In the genomic region with DNA sequence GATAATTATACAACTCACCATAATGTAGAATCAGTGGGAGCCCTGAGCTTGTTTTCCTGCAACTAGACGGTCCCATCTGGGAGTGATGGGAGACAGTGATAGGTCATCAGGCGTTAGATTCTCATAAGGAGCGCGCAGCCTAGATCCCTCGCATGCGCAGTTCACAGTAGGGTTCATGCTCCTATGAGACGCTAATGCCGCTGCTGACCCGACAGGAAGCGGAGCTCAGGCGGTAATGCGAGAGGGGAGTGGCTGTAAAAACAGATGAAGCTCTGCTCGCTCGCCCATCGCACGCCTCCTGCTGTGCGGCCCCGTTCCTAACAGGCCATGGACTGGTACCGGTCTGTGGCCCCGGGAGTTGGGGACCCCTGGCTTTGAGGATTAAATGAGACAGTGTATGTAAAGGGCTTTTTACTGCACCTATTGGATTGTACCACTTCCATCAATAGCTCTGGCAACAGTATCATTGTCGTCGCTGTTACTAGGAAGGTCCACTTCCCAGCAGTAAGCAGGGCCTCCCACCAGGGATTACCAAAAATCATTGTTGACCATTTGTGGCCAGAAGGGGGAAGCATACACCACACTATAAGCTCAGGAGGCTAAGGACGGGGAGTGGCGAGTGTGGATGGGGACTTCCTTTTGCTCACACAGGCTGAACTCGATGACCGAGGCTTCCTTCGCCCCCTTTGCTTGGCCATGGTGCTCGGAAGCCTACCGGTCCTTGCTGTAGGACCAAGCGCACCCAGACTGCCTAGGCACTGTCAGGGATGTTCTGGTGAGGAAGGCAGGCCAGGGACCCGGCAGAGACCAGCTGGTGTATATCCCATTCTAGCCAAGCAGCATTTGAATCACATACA, we compare ENCODE assay signal across 8 cellular contexts. TPM values are rescaled to one million over a fixed set of nuclear protein-coding genes. Genes with fewer than 3 reads are reported as not detected.
A peak's percentile ranks its signal among the peaks of the same experiment; 100 is the strongest.
DNase-seq lines count a peak whose midpoint lies in the region; ATAC-seq, FAIRE-seq and TF ChIP-seq lines count a peak whose summit lies in the region.

No MANE protein-coding gene starts in this region.

- peak overlapping the region; percentile 39 to 73 for H3K27ac ChIP-seq in kidney (ENCODE audit: low read depth in 2 of 2, low read length in 2 of 2)

- H3K9me3 ChIP-seq in kidney (ENCODE audit: control insufficient read depth in 1 of 2, low read length in 2 of 2): no peaks in the 10 kb centered on the region

- intact Hi-C loops in kidney (cut with DNase I): no loop called here

- H3K4me3 ChIP-seq in kidney (ENCODE audit: low read length in 2 of 2): peak overlapping the region; percentile 31 to 62

- H3K4me1 ChIP-seq in kidney (ENCODE audit: control insufficient read depth in 1 of 2, insufficient read depth in 1 of 2, low read depth in 1 of 2, low read length in 2 of 2): peaks cover 0 to 3% of the 10 kb centered on the region in 2 donors

- FAIRE-seq in kidney (lab: Jason Lieb, UNC): peak; percentile 19

- peak; percentile 94 for DNase-seq in AG08395 (ENCODE audit: low spot score)
- DNase-seq in NCI-H2196 treated with DMSO at 0.1 percent for 48 hours (lab: John Stamatoyannopoulos, UW; ENCODE audit: unreplicated experiment): peak; percentile 76
- DNase-seq in activated CD4-positive, CD25-positive, alpha-beta regulatory T cell treated with anti-CD3 and anti-CD28 coated beads, Interleukin-2, amount 50 U/mL, for 72 hours: peak; percentile 70
- peak; percentile 36 to 50 for DNase-seq in cerebellar nuclear complex (lab: John Stamatoyannopoulos, UW)
- peak; percentile 93 for DNase-seq in kidney
- DNase-seq in stimulated activated CD4-positive, alpha-beta T cell treated with anti-CD3 and anti-CD28 coated beads, Interleukin-15, amount 100 ng/mL, for 1 hour (ENCODE audit: low read depth in 1 of 2, low spot score in 1 of 2): peak; percentile 35 to 40

- H3K36me3 ChIP-seq in kidney (ENCODE audit: control insufficient read depth in 1 of 2, insufficient read depth in 2 of 2, low read length in 2 of 2): no peaks in the 10 kb centered on the region

- H3K9ac ChIP-seq in kidney (ENCODE audit: low read length in 2 of 2): peak overlapping the region in 1 of 2 donors; percentile 64

- ATAC-seq in GM18873 (IDR thresholded peaks at IDR 0.05; ENCODE audit: low FRiP score, unreplicated experiment): peak; percentile 90
- ATAC-seq in HG03139 (IDR thresholded peaks at IDR 0.05; ENCODE audit: unreplicated experiment): peak; percentile 91

- peak; percentile 85 for TF ChIP-seq CTCF in kidney (IDR thresholded peaks at IDR 0.05; ENCODE audit: borderline replicate concordance, extremely low read depth, insufficient read depth)

RNA-seq across cellular contexts. Expression of a gene that starts 26.4 kb away (rescaled TPM):
- 93.8 TPM for total RNA-seq in kidney
- polyA plus RNA-seq in kidney (ENCODE audit: insufficient read depth, low read depth, low replicate concordance): 183 TPM

Comparison
In these comparisons a context has a peak if more than half of its experiments do, and no peak if none do; other contexts are left out.
1. Peak in every context shown above with its lines: DNase-seq, ATAC-seq, H3K4me3 ChIP-seq and H3K27ac ChIP-seq.
2. DNase-seq: peak in every context shown above with its lines; median percentile 94 in AG08395; 93 in kidney; 76 in NCI-H2196 treated with DMSO at 0.1 percent for 48 hours; 70 in activated CD4-positive, CD25-positive, alpha-beta regulatory T cell treated with anti-CD3 and anti-CD28 coated beads, Interleukin-2, amount 50 U/mL, for 72 hours; 43 in cerebellar nuclear complex; 38 in stimulated activated CD4-positive, alpha-beta T cell treated with anti-CD3 and anti-CD28 coated beads, Interleukin-15, amount 100 ng/mL, for 1 hour.